ENCODE assay signal across 3 cellular contexts in the genomic region with DNA sequence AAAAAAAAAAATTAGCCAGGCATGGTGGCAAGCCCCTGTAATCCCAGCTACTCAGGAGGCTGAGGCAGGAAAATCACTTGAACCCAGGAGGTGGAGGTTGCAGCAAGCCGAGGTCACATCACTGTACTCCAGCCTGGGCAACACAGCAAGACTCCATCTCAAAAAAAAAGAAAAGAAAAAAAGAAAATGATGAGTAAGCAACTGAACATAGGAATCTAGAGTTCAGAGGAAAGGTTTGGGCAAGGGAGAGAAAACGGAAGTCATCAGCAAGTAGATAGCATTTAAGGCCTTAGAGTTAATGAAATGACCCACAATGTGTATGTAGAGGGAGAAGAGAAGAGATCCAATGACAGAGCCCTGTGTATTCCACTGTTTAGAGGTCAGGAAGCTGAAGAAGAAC.
A peak's percentile ranks its signal among the peaks of the same experiment; 100 is the strongest.
TF ChIP-seq lines count a peak whose summit lies in the region.

No MANE protein-coding gene starts in this region.

TF ChIP-seq in IMR-90, 13 proteins besides CTCF, POLR2A, EP300 and RAD21:
- peak; percentile 40 for TF ChIP-seq MAFK (IDR thresholded peaks at IDR 0.05; ENCODE audit: low read depth, low read length)

TF ChIP-seq in K562, 482 proteins besides CTCF, POLR2A, EP300 and RAD21:
- TF ChIP-seq MAFG (tag; conservative IDR thresholded peaks at IDR 0.05) (peak; percentile 73), ZNF316 (IDR thresholded peaks at IDR 0.05) (peak; percentile 91), C11orf30 (IDR thresholded peaks at IDR 0.05; ENCODE audit: low read depth) (peak; percentile 78)
TF ChIP-seq in K562: peak in this region for 3; not testable (repeated sequence) for 479.

TF ChIP-seq in HepG2, 621 proteins besides CTCF, POLR2A, EP300 and RAD21:
- peak; percentile 31 to 68; a peak in 3 of 4 replicates for TF ChIP-seq MAFK (conservative IDR thresholded peaks at IDR 0.05 in 1 of 2, IDR thresholded peaks at IDR 0.05 in 1 of 2; ENCODE audit: low read length in 2 of 2)
- peak; percentile 51 for TF ChIP-seq MAFF (IDR thresholded peaks at IDR 0.05; ENCODE audit: low read depth, low read length)
